24 cellular contexts compared by ENCODE assay signal in the genomic region with DNA sequence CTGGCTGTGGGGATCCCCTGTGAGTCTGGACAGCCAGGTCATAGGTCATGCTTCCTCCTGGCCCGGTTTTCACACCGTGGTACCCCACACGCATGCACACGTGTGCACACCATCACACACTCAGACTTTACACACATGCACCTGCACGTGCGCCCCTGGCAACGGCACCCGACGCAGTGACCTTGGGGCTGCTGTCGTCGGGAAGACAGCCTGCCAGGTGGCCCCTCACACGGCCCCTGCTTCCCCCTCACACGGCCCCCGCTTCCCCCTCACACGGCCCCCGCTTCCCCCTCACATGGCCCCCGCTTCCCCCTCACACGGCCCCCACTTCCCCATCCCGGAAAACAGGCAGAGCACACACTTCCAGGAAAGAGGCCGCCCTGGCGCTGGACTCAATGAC. TPM values are rescaled to one million over a fixed set of nuclear protein-coding genes. Genes with fewer than 3 reads are reported as not detected.
"Had no signal": no experiment of that assay in that cellular context is flagged by ENCODE, and none has a peak within 500 bp of the region (broad histone marks: within the 10 kb centered on the region; RNA-seq: fewer than 3 reads in every experiment).

No MANE protein-coding gene starts in this region.

- H3K4me1 ChIP-seq: parathyroid adenoma, psoas muscle, tibial artery had no signal

- H3K27me3 ChIP-seq: neutrophil, upper lobe of right lung had no signal

- ATAC-seq: left colon, left lung, psoas muscle, sciatic nerve, upper lobe of right lung had no signal

- H3K9ac ChIP-seq: parathyroid adenoma had no signal

- DNase-seq: hippocampal formation; kidney glomerular epithelial cell; left colon; left lung; mesendoderm; naive B cell; occipital lobe; psoas muscle; stimulated activated CD4-positive, alpha-beta T cell treated with anti-CD3 and anti-CD28 coated beads, Interleukin-12 subunit alpha, Interleukin-12 subunit beta, amount 100 ng/mL, for 4 hours; stimulated activated CD4-positive, alpha-beta T cell treated with anti-CD3 and anti-CD28 coated beads, Interleukin-15, amount 100 ng/mL, for 24 hours; stimulated activated CD4-positive, alpha-beta T cell treated with anti-CD3 and anti-CD28 coated beads, Interleukin-2, amount 100 ng/mL, for 24 hours; stimulated activated CD4-positive, alpha-beta T cell treated with anti-CD3 and anti-CD28 coated beads, Interleukin-4, amount 100 ng/mL, for 1 hour; stimulated activated naive CD4-positive, alpha-beta T cell; tibial artery; trophoblast cell; upper lobe of right lung had no signal

- H3K27ac ChIP-seq: left lung, neutrophil, parathyroid adenoma, psoas muscle, skin epidermis, suprapubic skin, thoracic aorta, tibial artery, upper lobe of right lung had no signal

- H3K36me3 ChIP-seq: left lung, neutrophil, suprapubic skin, thoracic aorta, tibial artery, upper lobe of right lung had no signal

- H3K4me3 ChIP-seq: left lung, lung, psoas muscle, skin epidermis, suprapubic skin, thoracic aorta, tibial artery, upper lobe of right lung had no signal

- H3K9me3 ChIP-seq: left lung, neutrophil, psoas muscle, suprapubic skin, thoracic aorta, tibial artery, upper lobe of right lung had no signal

RNA-seq across cellular contexts. Expression of gene CBFA2T3, which starts 45.1 kb away (rescaled TPM):
- total RNA-seq: osteocyte had no signal
